ENCODE assay signal across 12 cellular contexts in the genomic region with DNA sequence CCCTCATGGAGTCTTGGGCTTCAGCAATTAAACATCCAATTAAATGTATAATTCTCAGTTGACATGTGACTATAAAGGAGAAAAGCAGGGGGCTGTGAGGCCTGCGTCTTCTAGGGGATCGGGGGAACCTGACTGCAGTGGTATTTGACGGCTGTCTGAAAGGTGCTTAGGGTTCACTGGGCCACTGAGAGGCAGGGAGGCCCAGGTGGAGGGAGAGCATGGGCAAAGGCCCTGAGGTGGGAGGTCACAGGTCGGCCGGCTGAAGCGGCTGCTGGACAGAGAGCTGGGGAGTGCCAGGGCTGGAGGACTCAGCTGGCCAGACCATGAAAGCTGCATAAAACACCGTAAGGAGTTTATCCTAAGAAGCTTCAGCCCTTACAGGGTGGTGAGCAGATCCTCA. TPM values are rescaled to one million over a fixed set of nuclear protein-coding genes. Genes with fewer than 3 reads are reported as not detected.
DNase-seq lines count a peak whose midpoint lies in the region; ATAC-seq and TF ChIP-seq lines count a peak whose summit lies in the region.
"Had no signal": no experiment of that assay in that cellular context is flagged by ENCODE, and none has a peak within 500 bp of the region (broad histone marks: within the 10 kb centered on the region; RNA-seq: fewer than 3 reads in every experiment).

No MANE protein-coding gene starts in this region.

- H3K36me3 ChIP-seq in HCT116 (ENCODE audit: control insufficient read depth in 1 of 2, insufficient read depth in 2 of 2, low read length in 2 of 2) = no peaks in the 10 kb centered on the region
- no peaks in the 10 kb centered on the region for H3K36me3 ChIP-seq in body of pancreas (replicated peaks in 1 of 2; ENCODE audit: insufficient read depth in 1 of 2, low read depth in 2 of 2)
- H3K36me3 ChIP-seq in lower lobe of right lung = no peaks in the 10 kb centered on the region
- H3K36me3 ChIP-seq in stomach smooth muscle (ENCODE audit: control insufficient read depth in 2 of 2, insufficient read depth in 2 of 2, low read length in 2 of 2) = peaks cover 0 to under 1% of the 10 kb centered on the region in 2 donors

- peaks cover 10% of the 10 kb centered on the region; the same call in 1 of the 2 replicates for H3K79me2 ChIP-seq in HCT116 (ENCODE audit: insufficient read depth, low read length)

- no peaks in the 10 kb centered on the region for H3K27me3 ChIP-seq in HCT116 (ENCODE audit: insufficient read depth, low read length)
- H3K27me3 ChIP-seq in body of pancreas = no peaks in the 10 kb centered on the region
- H3K27me3 ChIP-seq in lower lobe of right lung (ENCODE audit: low read depth) = no peaks in the 10 kb centered on the region
- H3K27me3 ChIP-seq in stomach smooth muscle (ENCODE audit: control insufficient read depth in 1 of 2, insufficient read depth in 2 of 2, low read length in 2 of 2) = no peaks in the 10 kb centered on the region

- H3K4me2 ChIP-seq in HCT116 (ENCODE audit: low read length) = 0 out of 2 replicates have a peak overlapping the region, but pooled peaks have one; percentile 4

- H3K9me3 ChIP-seq in HCT116 (ENCODE audit: control insufficient read depth in 1 of 2, insufficient read depth in 1 of 2, low read depth in 1 of 2, low read length in 2 of 2) (no peaks in the 10 kb centered on the region), body of pancreas (no peaks in the 10 kb centered on the region), lower lobe of right lung (no peaks in the 10 kb centered on the region), stomach smooth muscle (ENCODE audit: control insufficient read depth in 2 of 2, low read length in 2 of 2) (no peaks in the 10 kb centered on the region)

- no peaks in the 10 kb centered on the region for H3K9me2 ChIP-seq in HCT116 (ENCODE audit: insufficient read depth)

- TF ChIP-seq CTCF in HCT116 (IDR thresholded peaks at IDR 0.05 in 2 of 3, conservative IDR thresholded peaks at IDR 0.05 in 1 of 3; ENCODE audit: borderline replicate concordance in 1 of 3, insufficient read depth in 1 of 3, low read depth in 2 of 3, low read length in 2 of 3) = no peak
- no peak for TF ChIP-seq CTCF in body of pancreas (IDR thresholded peaks at IDR 0.05)
- TF ChIP-seq CTCF in lower lobe of right lung (IDR thresholded peaks at IDR 0.05) = no peak
- no peak for TF ChIP-seq CTCF in GM10248 (IDR thresholded peaks at IDR 0.05; ENCODE audit: control extremely low read depth, extremely low read depth, low read depth, missing control alignments)

- no peak overlapping the region for H3K9ac ChIP-seq in HCT116 (ENCODE audit: low read length)
- H3K9ac ChIP-seq in stomach smooth muscle (ENCODE audit: low read length in 2 of 2) = no peak overlapping the region

- H2AFZ ChIP-seq in HCT116 (ENCODE audit: low read depth, low read length, poor library complexity, severe bottlenecking) = no peak overlapping the region

- no TSS peak for BruUV-seq in HCT116 (replicated peaks; lab: Mats Ljungman, UMichigan)

- POLR2A ChIA-PET in HCT116 (lab: Charles Lee) = no interaction called here
- POLR2A ChIA-PET in GM10248 (lab: Yijun Ruan, JAX) = no interaction called here

- H4K20me1 ChIP-seq in HCT116 (ENCODE audit: insufficient read depth) = no peaks in the 10 kb centered on the region

- H3K27ac ChIP-seq in HCT116 (ENCODE audit: low read depth, low read length) = no peak overlapping the region
- peak overlapping the region; percentile 79 to 89 (median 84) for H3K27ac ChIP-seq in body of pancreas
- peak overlapping the region; percentile 78 for H3K27ac ChIP-seq in lower lobe of right lung
- H3K27ac ChIP-seq in stomach smooth muscle (ENCODE audit: low read length) = peak overlapping the region; percentile 90

- RAD21 ChIA-PET in HCT116 (lab: Charles Lee; ENCODE audit: low non-redundant PET in 1 of 2, low total read pairs in 2 of 2, uncharacterized antibody in 2 of 2, unreplicated experiment in 2 of 2) = no interaction called here

- H3K4me3 ChIP-seq in HCT116 (replicated peaks in 1 of 2; ENCODE audit: low read depth in 1 of 2, low read length in 2 of 2) = no peak overlapping the region
- no peak overlapping the region for H3K4me3 ChIP-seq in body of pancreas
- H3K4me3 ChIP-seq in lower lobe of right lung = no peak overlapping the region
- H3K4me3 ChIP-seq in stomach smooth muscle (ENCODE audit: low read length in 2 of 2) = no peak overlapping the region

- intact Hi-C loops in HCT116 (cut with micrococcal nuclease) = no loop called here
- intact Hi-C loops in body of pancreas (cut with DNase I) = no loop called here
- intact Hi-C loops in lower lobe of right lung (cut with DNase I) = no loop called here

- CTCF ChIA-PET in HCT116 (lab: Charles Lee) = no interaction called here
- CTCF ChIA-PET in GM10248 (lab: Yijun Ruan, JAX) = interaction anchor here (1.7 kb wide), 1 partner anchor 143 kb away, joined by 4 read pairs; no protein-coding TSS in a partner anchor

- H3K4me1 ChIP-seq in HCT116 (ENCODE audit: control insufficient read depth in 1 of 2, insufficient read depth in 2 of 2, low read length in 2 of 2) (peaks cover 6 to 29% of the 10 kb centered on the region in 2 experiments), body of pancreas (peaks cover 65% of the 10 kb centered on the region), lower lobe of right lung (peaks cover 88% of the 10 kb centered on the region), stomach smooth muscle (ENCODE audit: control insufficient read depth, insufficient read depth, low read length) (peaks cover 83% of the 10 kb centered on the region)

- no peak; the same call in 1 of the 2 replicates for ATAC-seq in HCT116
- no peak for ATAC-seq in body of pancreas
- ATAC-seq in lower lobe of right lung = no peak
- no peak for ATAC-seq in HG02885 (IDR thresholded peaks at IDR 0.05; ENCODE audit: poor library complexity, unreplicated experiment)

- TF ChIP-seq POLR2A in HCT116 (IDR thresholded peaks at IDR 0.05; ENCODE audit: borderline replicate concordance, extremely low read depth, insufficient read depth, insufficient read length) (no peak), body of pancreas (IDR thresholded peaks at IDR 0.05) (no peak)

- DNase-seq in HCT116 (ENCODE audit: low read depth, low spot score) (no peak), body of pancreas (no peak), lower lobe of right lung (no peak), DMS153 (lab: John Stamatoyannopoulos, UW) (no peak), GM10248 (ENCODE audit: extremely low spot score) (no peak)
- no peak for DNase-seq in stimulated activated CD4-positive, alpha-beta T cell treated with anti-CD3 and anti-CD28 coated beads, Interleukin-4, amount 100 ng/mL, for 4 hours
- DNase-seq: COR-L47; effector memory CD4-positive, alpha-beta T cell; NCI-H2081; T-helper 9 cell had no signal

- WGBS in body of pancreas, 2 donors = 94 to 97% methylated on average over 7 of the region's 7 CpGs

- TF ChIP-seq RAD21 in HCT116 (IDR thresholded peaks at IDR 0.05; ENCODE audit: low read depth) = no peak

TF ChIP-seq in HCT116, 20 proteins besides CTCF, POLR2A, EP300 and RAD21 (continues in another document):
- TF ChIP-seq EZH2phosphoT487 (IDR thresholded peaks at IDR 0.05; ENCODE audit: borderline replicate concordance) = no peak
- no peak for TF ChIP-seq CBX3 (IDR thresholded peaks at IDR 0.05; ENCODE audit: low read depth)
- TF ChIP-seq, protein P1, sequence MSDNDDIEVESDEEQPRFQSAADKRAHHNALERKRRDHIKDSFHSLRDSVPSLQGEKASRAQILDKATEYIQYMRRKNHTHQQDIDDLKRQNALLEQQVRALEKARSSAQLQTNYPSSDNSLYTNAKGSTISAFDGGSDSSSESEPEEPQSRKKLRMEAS (IDR thresholded peaks at IDR 0.05) = no peak
- no peak for TF ChIP-seq CEBPB (IDR thresholded peaks at IDR 0.05; ENCODE audit: low read depth)
- TF ChIP-seq, protein P2, sequence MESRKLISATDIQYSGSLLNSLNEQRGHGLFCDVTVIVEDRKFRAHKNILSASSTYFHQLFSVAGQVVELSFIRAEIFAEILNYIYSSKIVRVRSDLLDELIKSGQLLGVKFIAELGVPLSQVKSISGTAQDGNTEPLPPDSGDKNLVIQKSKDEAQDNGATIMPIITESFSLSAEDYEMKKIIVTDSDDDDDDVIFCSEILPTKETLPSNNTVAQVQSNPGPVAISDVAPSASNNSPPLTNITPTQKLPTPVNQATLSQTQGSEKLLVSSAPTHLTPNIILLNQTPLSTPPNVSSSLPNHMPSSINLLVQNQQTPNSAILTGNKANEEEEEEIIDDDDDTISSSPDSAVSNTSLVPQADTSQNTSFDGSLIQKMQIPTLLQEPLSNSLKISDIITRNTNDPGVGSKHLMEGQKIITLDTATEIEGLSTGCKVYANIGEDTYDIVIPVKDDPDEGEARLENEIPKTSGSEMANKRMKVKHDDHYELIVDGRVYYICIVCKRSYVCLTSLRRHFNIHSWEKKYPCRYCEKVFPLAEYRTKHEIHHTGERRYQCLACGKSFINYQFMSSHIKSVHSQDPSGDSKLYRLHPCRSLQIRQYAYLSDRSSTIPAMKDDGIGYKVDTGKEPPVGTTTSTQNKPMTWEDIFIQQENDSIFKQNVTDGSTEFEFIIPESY (IDR thresholded peaks at IDR 0.05; ENCODE audit: extremely low read depth, insufficient replicate concordance, low read length) = no peak
- no peak for TF ChIP-seq SIN3A (IDR thresholded peaks at IDR 0.05; ENCODE audit: low read depth)
- TF ChIP-seq YY1 (IDR thresholded peaks at IDR 0.05; ENCODE audit: extremely low read depth, insufficient replicate concordance, low read depth, low read length) = no peak
- no peak for TF ChIP-seq FOSL1 (IDR thresholded peaks at IDR 0.05; ENCODE audit: low read depth)
- no peak for TF ChIP-seq ELF1 (IDR thresholded peaks at IDR 0.05; ENCODE audit: borderline replicate concordance, low read depth)
- TF ChIP-seq JUND (IDR thresholded peaks at IDR 0.05) = no peak
- no peak for TF ChIP-seq SP1 (IDR thresholded peaks at IDR 0.05; ENCODE audit: low read depth)
- no peak for TF ChIP-seq SRF (IDR thresholded peaks at IDR 0.05; ENCODE audit: low read depth)

RNA-seq across cellular contexts. Expression of a gene that starts 23.9 kb away (rescaled TPM):
- total RNA-seq in HCT116 (2021; ENCODE audit: unreplicated experiment) (73.3 TPM), body of pancreas (10 to 100 TPM; 46.5 to 93.1 TPM), lower lobe of right lung (177 TPM)
- 85.5 and 90.7 TPM in 2 replicates for polyA plus RNA-seq in HCT116 (2012)
